8 cellular contexts compared by ENCODE assay signal in the genomic region with DNA sequence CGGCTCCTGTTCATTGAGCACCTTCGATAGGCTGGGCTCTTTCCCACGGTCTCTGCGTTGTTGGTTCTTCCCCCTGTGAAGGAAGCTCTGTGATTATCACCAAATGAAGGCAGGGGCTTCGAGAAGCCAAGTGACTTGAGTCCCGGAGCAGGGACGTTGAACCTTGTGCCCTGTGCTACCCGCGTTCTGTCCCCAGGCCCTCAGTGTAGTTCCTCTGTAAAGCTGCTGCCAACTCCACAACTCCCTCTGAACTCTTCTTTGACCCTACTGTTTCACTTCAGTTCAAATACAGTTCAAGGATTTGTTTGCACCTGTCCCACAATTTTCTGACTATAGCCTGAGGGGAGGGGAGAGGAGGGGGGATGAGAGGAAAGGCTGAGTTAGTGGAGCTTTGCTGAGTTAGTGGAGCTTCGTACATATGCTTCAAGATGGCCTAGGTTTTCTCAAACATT. TPM values are rescaled to one million over a fixed set of nuclear protein-coding genes. Genes with fewer than 3 reads are reported as not detected.
A peak's percentile ranks its signal among the peaks of the same experiment; 100 is the strongest.
DNase-seq lines count a peak whose midpoint lies in the region; ATAC-seq and TF ChIP-seq lines count a peak whose summit lies in the region.

No MANE protein-coding gene starts in this region.

- no peaks in the 10 kb centered on the region for H3K36me3 ChIP-seq in Caco-2 (ENCODE audit: control insufficient read depth, insufficient read depth, low read length)
- H3K36me3 ChIP-seq in HUES48 (ENCODE audit: control insufficient read depth, insufficient read depth, low read length): peaks cover 17% of the 10 kb centered on the region
- peaks cover 5 to 7% of the 10 kb centered on the region in 2 donors for H3K36me3 ChIP-seq in ascending aorta
- peaks cover 0 to 11% of the 10 kb centered on the region in 2 donors for H3K36me3 ChIP-seq in left lung
- peaks cover 0 to 11% (median 11%) of the 10 kb centered on the region in 3 donors for H3K36me3 ChIP-seq in tibial artery

- peak overlapping the region; percentile 40 for H3K9ac ChIP-seq in HUES48 (ENCODE audit: low read depth, low read length)

- no peaks in the 10 kb centered on the region for H3K27me3 Mint-ChIP-seq in Caco-2 (ENCODE audit: insufficient read depth, unreplicated experiment)

- peak overlapping the region; percentile 90 for H3K27ac Mint-ChIP-seq in Caco-2 (ENCODE audit: unreplicated experiment)

- ATAC-seq in left lung (peak; percentile 5), HG03469 (IDR thresholded peaks at IDR 0.05; ENCODE audit: unreplicated experiment) (no peak)

- H3K27ac ChIP-seq in HUES48 (ENCODE audit: low read depth, low read length) (peak overlapping the region; percentile 98), ascending aorta (peak overlapping the region; percentile 85 to 96), left lung (peak overlapping the region; percentile 94 to 97), tibial artery (peak overlapping the region; percentile 93 to 99)

- CTCF ChIA-PET in Caco-2 (lab: Charles Lee): no interaction called here

- DNase-seq in Caco-2: no peak
- DNase-seq in ascending aorta (ENCODE audit: low spot score in 2 of 2): no peak
- DNase-seq in left lung: no peak
- DNase-seq in tibial artery: no peak
- DNase-seq in HPDE6-E6E7 (ENCODE audit: extremely low spot score): no peak
- no peak for DNase-seq in cerebellar cortex (ENCODE audit: low spot score)

- no peaks in the 10 kb centered on the region for H3K9me3 Mint-ChIP-seq in Caco-2 (ENCODE audit: unreplicated experiment)

- H3K27me3 ChIP-seq in Caco-2 (replicated peaks; ENCODE audit: control insufficient read depth, insufficient read depth, low read length) (no peaks in the 10 kb centered on the region), HUES48 (ENCODE audit: control insufficient read depth, insufficient read depth, low read length) (no peaks in the 10 kb centered on the region), ascending aorta (no peaks in the 10 kb centered on the region), left lung (no peaks in the 10 kb centered on the region), tibial artery (no peaks in the 10 kb centered on the region)

- H3K36me3 Mint-ChIP-seq in Caco-2 (ENCODE audit: insufficient read depth, unreplicated experiment): peaks cover 13% of the 10 kb centered on the region

- peak overlapping the region; percentile 32 for H3K4me3 ChIP-seq in Caco-2 (ENCODE audit: low read depth, low read length)
- H3K4me3 ChIP-seq in HUES48 (ENCODE audit: low read depth, low read length): peak overlapping the region; percentile 68
- H3K4me3 ChIP-seq in ascending aorta: peak overlapping the region; percentile 36 to 64
- H3K4me3 ChIP-seq in left lung: peak overlapping the region; percentile 45 to 60
- H3K4me3 ChIP-seq in tibial artery: peak overlapping the region; percentile 83 to 85

- BruUV-seq in Caco-2 (replicated peaks; lab: Mats Ljungman, UMichigan): TSS peak; percentile 86

- intact Hi-C loops in Caco-2 (cut with micrococcal nuclease; ENCODE audit: unreplicated experiment) (loop anchor here (2.0 to 10.0 kb wide), 2 partner anchors 138 to 360 kb away; a partner anchor contains a TSS), ascending aorta (cut with DNase I) (loop anchor here (1.0 to 10.0 kb wide), 7 partner anchors 138 to 1120 kb away; a partner anchor contains a TSS), left lung (cut with DNase I) (no loop called here), tibial artery (cut with DNase I; ENCODE audit: low total_unique reads) (loop anchor here (10.0 kb wide), 2 partner anchors 140 to 770 kb away; a partner anchor contains a TSS)

- peak overlapping the region; percentile 89 for H3K4me3 Mint-ChIP-seq in Caco-2 (ENCODE audit: unreplicated experiment)

- TF ChIP-seq CTCF in Caco-2 (IDR thresholded peaks at IDR 0.05; ENCODE audit: insufficient read depth in 1 of 2, low read depth in 1 of 2, low read length in 1 of 2, severe bottlenecking in 1 of 2, unreplicated experiment in 1 of 2): no peak
- no peak for TF ChIP-seq CTCF in ascending aorta (IDR thresholded peaks at IDR 0.05)
- no peak for TF ChIP-seq CTCF in left lung (IDR thresholded peaks at IDR 0.05)
- TF ChIP-seq CTCF in tibial artery (IDR thresholded peaks at IDR 0.05): no peak

- H3K4me1 ChIP-seq in Caco-2: 0 out of 2 replicates have a peak, but pooled peaks cover 5% of the 10 kb centered on the region
- H3K4me1 ChIP-seq in HUES48 (ENCODE audit: control insufficient read depth, insufficient read depth, low read length): peaks cover 17% of the 10 kb centered on the region
- H3K4me1 ChIP-seq in ascending aorta: no peaks in the 10 kb centered on the region
- H3K4me1 ChIP-seq in left lung: no peaks in the 10 kb centered on the region
- H3K4me1 ChIP-seq in tibial artery: no peaks in the 10 kb centered on the region

- H3K4me1 Mint-ChIP-seq in Caco-2 (ENCODE audit: low read depth, unreplicated experiment): peaks cover 6% of the 10 kb centered on the region

- POLR2A ChIA-PET in Caco-2 (lab: Charles Lee): interaction anchor here (0.7 to 1.2 kb wide), 3 partner anchors 139 to 456 kb away, joined by 3 to 5 read pairs (median 3); a partner anchor contains a TSS

- H3K9me3 ChIP-seq in Caco-2: no peaks in the 10 kb centered on the region
- peaks cover 28% of the 10 kb centered on the region for H3K9me3 ChIP-seq in HUES48 (ENCODE audit: control insufficient read depth, insufficient read depth, low read length)
- H3K9me3 ChIP-seq in ascending aorta: no peaks in the 10 kb centered on the region
- no peaks in the 10 kb centered on the region for H3K9me3 ChIP-seq in left lung
- H3K9me3 ChIP-seq in tibial artery: no peaks in the 10 kb centered on the region

RNA-seq across cellular contexts. Expression of a gene that starts 0.6 kb away (rescaled TPM):
- total RNA-seq in Caco-2 (2022) (23.3 and 26.7 TPM in 2 replicates), ascending aorta (41.6 TPM), left lung (10 to 100 TPM; 19.9 to 24.3 TPM)

Comparison
In these comparisons a context has a peak if more than half of its experiments do, and no peak if none do; other contexts are left out.
1. H3K4me3 ChIP-seq: peak in every context shown above with its lines; median percentile 84 in tibial artery; 68 in HUES48; 52 in left lung; 50 in ascending aorta; 32 in Caco-2.
2. intact Hi-C loops: an anchor here in Caco-2 (2.0 to 10.0 kb wide), ascending aorta (1.0 to 10.0 kb wide) and tibial artery (10.0 kb wide); none called in left lung.